ENCODE assay signal across 8 cellular contexts in genomic region chr1:107963601-107964396, GRCh38. TPM values are rescaled to one million over a fixed set of nuclear protein-coding genes. Genes with fewer than 3 reads are reported as not detected.
DNase-seq lines count a peak whose midpoint lies in the region; ATAC-seq and TF ChIP-seq lines count a peak whose summit lies in the region.

No MANE protein-coding gene starts in this region.

- peak; percentile 83 for ATAC-seq in HG02943 (IDR thresholded peaks at IDR 0.05; ENCODE audit: low read depth, unreplicated experiment)
- ATAC-seq in Panc1, result 0 out of 2 replicates have a peak, but pooled peaks have one; percentile 14

- peak; percentile 5 for DNase-seq in NCI-H146 (lab: John Stamatoyannopoulos, UW)
- DNase-seq in NCI-H146 treated with DMSO at 0.1 percent for 48 hours (lab: John Stamatoyannopoulos, UW; ENCODE audit: unreplicated experiment), result no peak
- DNase-seq in Panc1 (ENCODE audit: low read depth, low spot score), result no peak
- peak in 4 of 7 donors; percentile 14 to 55 (median 24) for DNase-seq in adrenal gland
- no peak for DNase-seq in NCI-H774 (lab: John Stamatoyannopoulos, UW)

- H3K36me3 ChIP-seq in Panc1 (ENCODE audit: control insufficient read depth, insufficient read depth, low read length), result no peaks in the 10 kb centered on the region
- no peaks in the 10 kb centered on the region for H3K36me3 ChIP-seq in adrenal gland (replicated peaks in 1 of 2)
- no peaks in the 10 kb centered on the region for H3K36me3 ChIP-seq in skeletal muscle tissue (ENCODE audit: control insufficient read depth in 3 of 3, insufficient read depth in 3 of 3, low read length in 3 of 3)

- peaks cover 10% of the 10 kb centered on the region; the same call in 1 of the 2 replicates for H3K27me3 ChIP-seq in Panc1 (ENCODE audit: control insufficient read depth, insufficient read depth, low read length)
- peaks cover 5% of the 10 kb centered on the region for H3K27me3 ChIP-seq in adrenal gland
- peaks cover 5 to 27% (median 26%) of the 10 kb centered on the region in 3 donors for H3K27me3 ChIP-seq in skeletal muscle tissue (ENCODE audit: control insufficient read depth in 3 of 3, insufficient read depth in 3 of 3, low read length in 3 of 3)

- H3K4me3 ChIP-seq in Panc1 (ENCODE audit: low read depth in 2 of 2, low read length in 2 of 2) (peak overlapping the region; percentile 19 to 24; a peak in 2 of 4 replicates), adrenal gland (peak overlapping the region; percentile 21 to 80 (median 64)), iPS-11a (ENCODE audit: low read depth, low read length) (peak overlapping the region; percentile 67), skeletal muscle tissue (ENCODE audit: low read length in 3 of 3) (peak overlapping the region; percentile 46 to 81 (median 66))

- H3K27ac ChIP-seq in Panc1 (ENCODE audit: low read length) (no peak overlapping the region), adrenal gland (peak overlapping the region in 4 of 5 donors; percentile 45 to 81 (median 66)), skeletal muscle tissue (ENCODE audit: low read depth, low read length) (no peak overlapping the region)

- peak overlapping the region; percentile 45 to 59 (median 53) for H3K9ac ChIP-seq in skeletal muscle tissue (ENCODE audit: low read depth in 1 of 3, low read length in 3 of 3)

- CTCF ChIA-PET in Panc1 (lab: Charles Lee), result no interaction called here

- BruUV-seq in Panc1 (replicated peaks; lab: Mats Ljungman, UMichigan), result no TSS peak

- TF ChIP-seq CTCF in Panc1 (IDR thresholded peaks at IDR 0.05) (no peak), adrenal gland (IDR thresholded peaks at IDR 0.05) (no peak)

- H3K9me3 ChIP-seq in Panc1 (ENCODE audit: control insufficient read depth, insufficient read depth, low read depth, low read length) (no peaks in the 10 kb centered on the region), adrenal gland (replicated peaks in 1 of 3) (no peaks in the 10 kb centered on the region), skeletal muscle tissue (ENCODE audit: control insufficient read depth in 3 of 3, low read length in 3 of 3) (no peaks in the 10 kb centered on the region)

- peak in 1 of 2 donors; percentile 7 for TF ChIP-seq POLR2A in adrenal gland (IDR thresholded peaks at IDR 0.05)

- POLR2A ChIA-PET in Panc1 (lab: Charles Lee), result no interaction called here

- WGBS in adrenal gland, 4 donors, result 7 to 10% (median 7%) methylated on average over 22 to 24 of the region's 24 CpGs

- H3K4me1 ChIP-seq in Panc1 (ENCODE audit: control insufficient read depth, insufficient read depth, low read length), result peaks cover 2% of the 10 kb centered on the region; the same call in 1 of the 2 replicates
- H3K4me1 ChIP-seq in adrenal gland (replicated peaks in 1 of 2), result no peaks in the 10 kb centered on the region
- peaks cover 15 to 21% (median 18%) of the 10 kb centered on the region in 3 donors for H3K4me1 ChIP-seq in skeletal muscle tissue (ENCODE audit: control insufficient read depth in 3 of 3, insufficient read depth in 3 of 3, low read length in 3 of 3)

- intact Hi-C loops in Panc1 (cut with micrococcal nuclease; ENCODE audit: unreplicated experiment) (no loop called here), adrenal gland (cut with DNase I) (loop anchor here in 1 of 2 donors (10.0 kb wide), 1 partner anchor 69 kb away; no protein-coding TSS in a partner anchor)

- in situ Hi-C loops in Panc1 (cut with HindIII; ENCODE audit: low pct_unique_long_range_greater_than_20kb, low sequenced_read_pairs), result no loop called here

RNA-seq across cellular contexts. Expression of gene VAV3, which starts 1.2 kb away (rescaled TPM):
- total RNA-seq in Panc1 (2021; ENCODE audit: unreplicated experiment) (0.23 TPM), adrenal gland (1 to 10 TPM; 2.3 to 8.5 (median 4.8) TPM), skeletal muscle tissue (11.0 TPM)
- polyA plus RNA-seq in Panc1 (2012; ENCODE audit: insufficient read length), result 0.13 TPM
- 1 to 10 TPM; 1.1 to 2.2 (median 1.7) TPM for polyA plus RNA-seq in adrenal gland

Comparison
In these comparisons a context has a peak if more than half of its experiments do, and no peak if none do; other contexts are left out.
1. DNase-seq: peak in NCI-H146 (single experiment) and adrenal gland (4 of 7); none in NCI-H146 treated with DMSO at 0.1 percent for 48 hours (single experiment), Panc1 (single experiment) and NCI-H774 (single experiment).
2. H3K27ac ChIP-seq: peak in adrenal gland (4 of 5); none in Panc1 (single experiment) and skeletal muscle tissue (single experiment).
3. Peak in every context shown above with its lines, with median percentiles within 50 percentile points of each other: H3K4me3 ChIP-seq.